Comparison of ENCODE assay signal across 11 cellular contexts in the genomic region with DNA sequence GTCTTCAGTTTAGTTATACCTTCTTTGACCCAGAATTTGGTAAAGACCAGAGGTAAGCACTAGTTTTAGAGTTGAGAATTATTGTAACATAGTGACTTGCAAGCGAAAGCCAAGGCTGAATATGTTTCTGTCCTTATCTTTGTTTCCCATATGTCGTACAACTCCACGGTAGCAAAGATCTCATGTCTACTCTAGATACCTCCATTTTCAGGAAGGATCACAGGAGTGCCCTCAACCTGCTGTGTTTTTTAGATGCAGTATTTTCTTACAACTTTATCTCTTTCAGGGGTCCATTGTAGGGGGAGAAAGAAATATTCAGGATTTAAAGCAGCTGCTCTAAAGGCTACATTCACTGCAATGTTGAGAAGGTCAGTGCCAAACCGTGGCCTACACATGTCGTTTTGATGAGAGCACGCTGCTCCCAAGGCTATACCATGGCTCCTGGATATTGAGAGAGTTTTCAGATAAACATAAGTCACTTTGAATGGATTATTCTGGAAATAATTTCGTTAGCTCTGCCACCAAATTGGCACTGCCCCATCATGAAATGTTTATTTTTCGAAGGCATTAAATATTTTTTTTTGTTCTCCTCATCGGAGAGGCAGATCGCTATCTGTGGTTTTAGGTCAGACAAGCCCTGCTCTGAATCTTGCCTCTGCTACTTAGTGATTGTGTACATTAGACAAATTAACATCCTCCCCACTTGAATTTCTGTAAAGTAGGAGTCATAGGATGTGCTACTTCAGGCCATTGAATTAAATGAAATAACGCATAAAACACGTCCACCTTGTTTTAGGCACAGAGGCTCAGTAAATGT. TPM values are rescaled to one million over a fixed set of nuclear protein-coding genes. Genes with fewer than 3 reads are reported as not detected.
DNase-seq lines count a peak whose midpoint lies in the region; ATAC-seq and TF ChIP-seq lines count a peak whose summit lies in the region.
"Had no signal": no experiment of that assay in that cellular context is flagged by ENCODE, and none has a peak within 500 bp of the region (broad histone marks: within the 10 kb centered on the region; RNA-seq: fewer than 3 reads in every experiment).

No MANE protein-coding gene starts in this region.

- no peaks in the 10 kb centered on the region for H3K9me3 ChIP-seq in breast epithelium
- no peaks in the 10 kb centered on the region for H3K9me3 ChIP-seq in esophagus squamous epithelium
- H3K9me3 ChIP-seq in psoas muscle: no peaks in the 10 kb centered on the region

- H3K27ac ChIP-seq in breast epithelium: no peak overlapping the region
- peak overlapping the region; percentile 63 for H3K27ac ChIP-seq in RWPE1
- H3K27ac ChIP-seq in esophagus squamous epithelium: peak overlapping the region in 2 of 4 donors; percentile 97 to 100
- H3K27ac ChIP-seq in psoas muscle: no peak overlapping the region

- POLR2A ChIA-PET in MCF 10A (lab: Yijun Ruan, JAX): interaction anchor here (0.8 to 3.0 kb wide), 3 partner anchors 10 to 78 kb away, joined by 3 to 31 read pairs (median 17); no protein-coding TSS in a partner anchor
- POLR2A ChIA-PET in RWPE1 (lab: Yijun Ruan, JAX; ENCODE audit: low non-redundant PET): no interaction called here

- H3K36me3 Mint-ChIP-seq in MCF 10A (ENCODE audit: insufficient read depth, unreplicated experiment): peaks cover 26% of the 10 kb centered on the region
- H3K36me3 Mint-ChIP-seq in effector memory CD8-positive, alpha-beta T cell (ENCODE audit: insufficient read depth): peaks cover 28% of the 10 kb centered on the region

- H3K27ac Mint-ChIP-seq in MCF 10A (ENCODE audit: low read depth, unreplicated experiment): peak overlapping the region; percentile 98
- H3K27ac Mint-ChIP-seq in effector memory CD8-positive, alpha-beta T cell: peak overlapping the region; percentile 99

- BruUV-seq in MCF 10A (replicated peaks; lab: Mats Ljungman, UMichigan): no TSS peak

- H3K4me3 ChIP-seq in breast epithelium: no peak overlapping the region
- H3K4me3 ChIP-seq in esophagus squamous epithelium: no peak overlapping the region
- H3K4me3 ChIP-seq in psoas muscle: no peak overlapping the region

- H3K4me3 Mint-ChIP-seq in MCF 10A (ENCODE audit: unreplicated experiment): peak overlapping the region; percentile 91
- H3K4me3 Mint-ChIP-seq in effector memory CD8-positive, alpha-beta T cell: peak overlapping the region; percentile 79 to 87

- peaks cover 11% of the 10 kb centered on the region for H3K4me1 Mint-ChIP-seq in MCF 10A (ENCODE audit: insufficient read depth, unreplicated experiment)
- H3K4me1 Mint-ChIP-seq in effector memory CD8-positive, alpha-beta T cell (ENCODE audit: low read depth in 2 of 2): peaks cover 28 to 51% of the 10 kb centered on the region in 2 donors

- no peak for TF ChIP-seq CTCF in MCF 10A (IDR thresholded peaks at IDR 0.05; ENCODE audit: unreplicated experiment)
- no peak for TF ChIP-seq CTCF in breast epithelium (IDR thresholded peaks at IDR 0.05)
- no peak for TF ChIP-seq CTCF in RWPE1 (conservative IDR thresholded peaks at IDR 0.05; ENCODE audit: low read depth)
- no peak for TF ChIP-seq CTCF in GM13977 (IDR thresholded peaks at IDR 0.05; ENCODE audit: extremely low read depth, insufficient read depth, missing control alignments)
- no peak for TF ChIP-seq CTCF in esophagus squamous epithelium (IDR thresholded peaks at IDR 0.05)
- no peak for TF ChIP-seq CTCF in psoas muscle (IDR thresholded peaks at IDR 0.05)

- H3K9me3 Mint-ChIP-seq in MCF 10A (ENCODE audit: unreplicated experiment): no peaks in the 10 kb centered on the region
- H3K9me3 Mint-ChIP-seq in effector memory CD8-positive, alpha-beta T cell: no peaks in the 10 kb centered on the region

- in situ Hi-C loops in GM13977 (cut with MboI; ENCODE audit: low pct_unique_long_range_greater_than_20kb, low sequenced_read_pairs, unreplicated experiment): no loop called here

- DNase-seq in MCF 10A (ENCODE audit: unreplicated experiment) (no peak), breast epithelium (ENCODE audit: low spot score in 2 of 2) (no peak), RWPE1 (ENCODE audit: low spot score) (no peak), GM13977 (ENCODE audit: low spot score) (no peak), SIG-M5 treated with dmso at 0.1 percent for 504 hours (lab: John Stamatoyannopoulos, UW; ENCODE audit: unreplicated experiment) (no peak), esophagus squamous epithelium (lab: John Stamatoyannopoulos, UW) (no peak), psoas muscle (no peak)
- no peak for DNase-seq in effector memory CD8-positive, alpha-beta T cell
- DNase-seq: activated effector memory CD4-positive, alpha-beta T cell treated with anti-CD3 and anti-CD28 coated beads, Interleukin-2, amount 50 U/mL, for 16 hours; effector CD8-positive, alpha-beta T cell; NCI-H2171 had no signal

- H3K27me3 Mint-ChIP-seq in MCF 10A (ENCODE audit: insufficient read depth, unreplicated experiment): no peaks in the 10 kb centered on the region
- no peaks in the 10 kb centered on the region for H3K27me3 Mint-ChIP-seq in effector memory CD8-positive, alpha-beta T cell

- WGBS in esophagus squamous epithelium, 2 donors: 74 to 80% methylated on average over 11 to 12 of the region's 12 CpGs
- WGBS in psoas muscle, 3 donors: 78 to 90% (median 85%) methylated on average over 12 of the region's 12 CpGs

- TF ChIP-seq POLR2A in breast epithelium (IDR thresholded peaks at IDR 0.05): no peak
- TF ChIP-seq POLR2A in esophagus squamous epithelium (IDR thresholded peaks at IDR 0.05): no peak

- ATAC-seq in effector memory CD8-positive, alpha-beta T cell (replicated peaks): no peak
- no peak for ATAC-seq in psoas muscle

- H3K4me1 ChIP-seq in breast epithelium (peaks cover 0 to 8% of the 10 kb centered on the region in 2 donors), esophagus squamous epithelium (peaks cover 5 to 43% (median 16%) of the 10 kb centered on the region in 3 donors), psoas muscle (peaks cover 32% of the 10 kb centered on the region)

- CTCF ChIA-PET in MCF 10A (lab: Yijun Ruan, JAX) (interaction anchor here (0.5 to 0.6 kb wide), 2 partner anchors 476 to 1184 kb away, joined by 3 to 4 read pairs; no protein-coding TSS in a partner anchor), RWPE1 (lab: Yijun Ruan, JAX) (interaction anchor here (0.7 kb wide), 1 partner anchor 9 kb away, joined by 5 read pairs; no protein-coding TSS in a partner anchor)

- H3K36me3 ChIP-seq in breast epithelium (no peaks in the 10 kb centered on the region), esophagus squamous epithelium (peaks cover 0 to 6% (median 0%) of the 10 kb centered on the region in 3 donors), psoas muscle (ENCODE audit: insufficient read depth in 1 of 2, low read depth in 1 of 2) (no peaks in the 10 kb centered on the region)

- intact Hi-C loops in MCF 10A (cut with micrococcal nuclease) (loop anchor here (5.0 kb wide), 1 partner anchor 79 kb away; no protein-coding TSS in a partner anchor), breast epithelium (cut with DNase I; ENCODE audit: low total_unique reads) (no loop called here), esophagus squamous epithelium (cut with DNase I) (no loop called here), psoas muscle (cut with DNase I) (loop anchor here in 1 of 2 donors (10.0 kb wide), 1 partner anchor 147 kb away; no protein-coding TSS in a partner anchor)

- H3K27me3 ChIP-seq in breast epithelium (no peaks in the 10 kb centered on the region), esophagus squamous epithelium (no peaks in the 10 kb centered on the region), psoas muscle (ENCODE audit: insufficient read depth in 3 of 3, low read length in 2 of 3) (no peaks in the 10 kb centered on the region)

RNA-seq across cellular contexts. Expression of a gene that starts 2.1 kb away (rescaled TPM):
- total RNA-seq in MCF 10A (2022) (75.2 and 76.0 TPM in 2 replicates), breast epithelium (10 to 100 TPM; 17.9 to 46.2 (median 20.0) TPM), esophagus squamous epithelium (10 to 100 TPM in 2 of 4 donors, 1 to 10 TPM in 2; 6.8 to 14.4 (median 10.3) TPM), psoas muscle (10 to 100 TPM; 15.8 to 26.1 (median 20.1) TPM)
- 10 to 100 TPM in 1 of 3 donors, 1 to 10 TPM in 2; 6.7 to 24.5 (median 9.2) TPM for polyA plus RNA-seq in psoas muscle

RNA-seq across cellular contexts. Expression of a gene that starts 38.4 kb away (rescaled TPM):
- total RNA-seq in MCF 10A (2022) (6.1 and 10.5 TPM in 2 replicates), breast epithelium (10 to 100 TPM; 18.4 to 48.3 (median 22.3) TPM), esophagus squamous epithelium (10 to 100 TPM in 3 of 4 donors, 1 to 10 TPM in 1; 3.5 to 20.5 (median 14.2) TPM), psoas muscle (10 to 100 TPM in 3 of 4 donors, 1 to 10 TPM in 1; 6.1 to 12.2 (median 11.6) TPM)
- polyA plus RNA-seq in psoas muscle: 10 to 100 TPM in 2 of 3 donors, 1 to 10 TPM in 1; 2.5 to 21.0 (median 17.1) TPM
